In the genomic region with DNA sequence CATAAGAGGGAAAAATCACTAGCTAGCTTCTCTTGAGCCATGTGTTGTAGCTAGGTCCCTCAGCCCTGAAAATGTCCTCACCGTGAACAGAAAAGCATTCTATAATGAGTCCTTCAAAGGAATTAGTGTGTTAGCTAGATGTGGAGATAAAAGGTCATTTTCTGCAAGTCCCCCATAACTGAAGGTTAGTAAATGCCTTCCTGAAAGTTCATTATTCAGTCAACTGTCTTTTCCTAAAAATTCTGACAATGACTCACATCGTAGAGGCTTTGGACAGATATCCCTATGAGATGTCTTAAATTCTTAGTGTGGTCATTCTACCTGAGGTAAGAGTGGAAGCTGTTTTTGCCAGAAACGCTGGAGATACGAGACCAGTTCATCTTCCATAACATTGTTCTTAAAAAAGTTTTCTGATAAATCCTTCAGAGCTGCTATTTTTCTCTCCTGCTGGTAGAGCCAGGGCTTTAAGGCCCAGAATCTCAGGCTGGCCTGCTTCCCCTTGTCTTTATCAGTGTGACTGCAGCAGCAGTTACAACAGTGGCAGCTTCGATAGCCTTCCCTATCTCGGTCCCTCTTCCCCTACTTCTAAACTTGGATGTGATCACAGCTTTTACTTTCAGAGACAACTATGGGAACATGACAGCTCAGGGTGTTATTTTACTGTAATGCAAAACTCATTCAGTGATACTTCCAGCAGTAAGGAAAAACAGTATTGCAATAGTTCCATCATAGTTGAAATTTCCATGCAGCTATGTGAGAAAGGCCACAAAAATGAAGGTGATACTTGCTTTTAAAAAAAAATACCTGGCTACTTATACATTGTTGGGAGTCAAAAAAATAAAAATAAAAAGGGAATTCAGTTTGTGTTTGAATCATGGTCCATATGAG, we compare ENCODE assay signal across 1 cellular context.
TF ChIP-seq lines count a peak whose summit lies in the region.

No MANE protein-coding gene starts in this region.

TF ChIP-seq in K562, 482 proteins besides CTCF, POLR2A, EP300 and RAD21 (continued from another document and continues in another):
- TF ChIP-seq ZEB2 (IDR thresholded peaks at IDR 0.05) (peak; percentile 86), POLR2B (IDR thresholded peaks at IDR 0.05; ENCODE audit: low read depth, partially characterized antibody) (peak; percentile 20), CBFA2T3 (IDR thresholded peaks at IDR 0.05) (peak; percentile 100), ZBTB40 (IDR thresholded peaks at IDR 0.05) (peak; percentile 34), ZBTB40 (CRISPR knock-in tag; IDR thresholded peaks at IDR 0.05) (no peak), ZNF121 (CRISPR knock-in tag; conservative IDR thresholded peaks at IDR 0.05) (no peak), ZHX1 (conservative IDR thresholded peaks at IDR 0.05; ENCODE audit: low read length) (no peak), MAFF (IDR thresholded peaks at IDR 0.05; ENCODE audit: low read length) (0 out of 2 replicates have a peak, but pooled peaks have one; percentile 27), MBD1 (CRISPR knock-in tag; IDR thresholded peaks at IDR 0.05) (no peak), NFIX (CRISPR knock-in tag; IDR thresholded peaks at IDR 0.05; ENCODE audit: low read depth) (no peak), PHF20 (IDR thresholded peaks at IDR 0.05; ENCODE audit: partially characterized antibody) (peak; percentile 9), ZNF316 (IDR thresholded peaks at IDR 0.05) (0 out of 2 replicates have a peak, but pooled peaks have one; percentile 12), STAT6 (CRISPR knock-in tag; IDR thresholded peaks at IDR 0.05) (no peak), HCFC1 (IDR thresholded peaks at IDR 0.05; ENCODE audit: low read depth, low read length) (peak; percentile 50; the same call in 1 of the 2 replicates), C11orf30 (IDR thresholded peaks at IDR 0.05; ENCODE audit: low read depth) (no peak), TBL1XR1 (IDR thresholded peaks at IDR 0.05; ENCODE audit: low read length in 2 of 2) (peak; percentile 98 to 100), MYC (IDR thresholded peaks at IDR 0.05; ENCODE audit: low read depth, low read length) (peak; percentile 78), MYC (CRISPR knock-in tag; IDR thresholded peaks at IDR 0.05; ENCODE audit: borderline replicate concordance, low read depth) (no peak), BRD4 (IDR thresholded peaks at IDR 0.05) (peak; percentile 82), SIN3A (IDR thresholded peaks at IDR 0.05; ENCODE audit: borderline replicate concordance in 2 of 2, control insufficient read depth in 1 of 2, low read depth in 2 of 2, low read length in 2 of 2) (no peak; a peak in 1 of 4 replicates), STAT5A (IDR thresholded peaks at IDR 0.05; ENCODE audit: borderline replicate concordance, low read length) (peak; percentile 99), ZNF79 (CRISPR knock-in tag; IDR thresholded peaks at IDR 0.05; ENCODE audit: low read depth) (no peak), TCF3 (CRISPR knock-in tag; IDR thresholded peaks at IDR 0.05) (peak; percentile 100), ZKSCAN3 (CRISPR knock-in tag; IDR thresholded peaks at IDR 0.05) (no peak), GATAD2A (IDR thresholded peaks at IDR 0.05) (peak; percentile 72; the same call in 1 of the 2 replicates), ZNF507 (tag; conservative IDR thresholded peaks at IDR 0.05) (no peak), CBX5 (IDR thresholded peaks at IDR 0.05; ENCODE audit: borderline replicate concordance, low read depth) (peak; percentile 79), TAF7 (tag; IDR thresholded peaks at IDR 0.05) (peak; percentile 40; the same call in 1 of the 2 replicates), BHLHE40 (IDR thresholded peaks at IDR 0.05; ENCODE audit: low read length) (peak; percentile 83), ZNF445 (CRISPR knock-in tag; IDR thresholded peaks at IDR 0.05; ENCODE audit: low read depth) (no peak), TEAD4 (IDR thresholded peaks at IDR 0.05; ENCODE audit: low read length) (peak; percentile 99), TEAD4 (CRISPR knock-in tag; IDR thresholded peaks at IDR 0.05; ENCODE audit: borderline replicate concordance) (no peak), ZNF274 (IDR thresholded peaks at IDR 0.05; ENCODE audit: borderline replicate concordance, low read depth, low read length) (peak; percentile 68; the same call in 1 of the 2 replicates), TOE1 (IDR thresholded peaks at IDR 0.05; ENCODE audit: borderline replicate concordance) (peak; percentile 90), TOE1 (CRISPR knock-in tag; IDR thresholded peaks at IDR 0.05; ENCODE audit: borderline replicate concordance, low read depth) (no peak), ZNF584 (CRISPR knock-in tag; IDR thresholded peaks at IDR 0.05; ENCODE audit: low read depth) (peak; percentile 85)
- TF ChIP-seq, protein P1, sequence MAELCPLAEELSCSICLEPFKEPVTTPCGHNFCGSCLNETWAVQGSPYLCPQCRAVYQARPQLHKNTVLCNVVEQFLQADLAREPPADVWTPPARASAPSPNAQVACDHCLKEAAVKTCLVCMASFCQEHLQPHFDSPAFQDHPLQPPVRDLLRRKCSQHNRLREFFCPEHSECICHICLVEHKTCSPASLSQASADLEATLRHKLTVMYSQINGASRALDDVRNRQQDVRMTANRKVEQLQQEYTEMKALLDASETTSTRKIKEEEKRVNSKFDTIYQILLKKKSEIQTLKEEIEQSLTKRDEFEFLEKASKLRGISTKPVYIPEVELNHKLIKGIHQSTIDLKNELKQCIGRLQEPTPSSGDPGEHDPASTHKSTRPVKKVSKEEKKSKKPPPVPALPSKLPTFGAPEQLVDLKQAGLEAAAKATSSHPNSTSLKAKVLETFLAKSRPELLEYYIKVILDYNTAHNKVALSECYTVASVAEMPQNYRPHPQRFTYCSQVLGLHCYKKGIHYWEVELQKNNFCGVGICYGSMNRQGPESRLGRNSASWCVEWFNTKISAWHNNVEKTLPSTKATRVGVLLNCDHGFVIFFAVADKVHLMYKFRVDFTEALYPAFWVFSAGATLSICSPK (IDR thresholded peaks at IDR 0.05; ENCODE audit: borderline replicate concordance): 0 out of 2 replicates have a peak, but pooled peaks have one; percentile 11
- TF ChIP-seq, protein P2, sequence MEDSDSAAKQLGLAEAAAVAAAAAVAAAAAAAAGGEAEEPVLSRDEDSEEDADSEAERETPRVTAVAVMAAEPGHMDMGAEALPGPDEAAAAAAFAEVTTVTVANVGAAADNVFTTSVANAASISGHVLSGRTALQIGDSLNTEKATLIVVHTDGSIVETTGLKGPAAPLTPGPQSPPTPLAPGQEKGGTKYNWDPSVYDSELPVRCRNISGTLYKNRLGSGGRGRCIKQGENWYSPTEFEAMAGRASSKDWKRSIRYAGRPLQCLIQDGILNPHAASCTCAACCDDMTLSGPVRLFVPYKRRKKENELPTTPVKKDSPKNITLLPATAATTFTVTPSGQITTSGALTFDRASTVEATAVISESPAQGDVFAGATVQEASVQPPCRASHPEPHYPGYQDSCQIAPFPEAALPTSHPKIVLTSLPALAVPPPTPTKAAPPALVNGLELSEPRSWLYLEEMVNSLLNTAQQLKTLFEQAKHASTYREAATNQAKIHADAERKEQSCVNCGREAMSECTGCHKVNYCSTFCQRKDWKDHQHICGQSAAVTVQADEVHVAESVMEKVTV (CRISPR knock-in tag; IDR thresholded peaks at IDR 0.05): peak; percentile 12; the same call in 1 of the 2 replicates
